15 cellular contexts compared by ENCODE assay signal in genomic region chr12:128076188-128076587, GRCh38.
DNase-seq lines count a peak whose midpoint lies in the region; ATAC-seq and TF ChIP-seq lines count a peak whose summit lies in the region.
"Had no signal": no experiment of that assay in that cellular context is flagged by ENCODE, and none has a peak within 500 bp of the region (broad histone marks: within the 10 kb centered on the region; RNA-seq: fewer than 3 reads in every experiment).

No MANE protein-coding gene starts in this region.

- no peaks in the 10 kb centered on the region for H3K36me3 ChIP-seq in vagina
- H3K36me3 ChIP-seq: prostate gland had no signal

- no peaks in the 10 kb centered on the region for H3K9me3 Mint-ChIP-seq in activated T-cell treated with anti-CD3 and anti-CD28 coated beads, Interleukin-2, amount 50 U/mL, for 4 hours

- H3K36me3 Mint-ChIP-seq in activated T-cell treated with anti-CD3 and anti-CD28 coated beads, Interleukin-2, amount 50 U/mL, for 4 hours (ENCODE audit: insufficient read depth) = no peaks in the 10 kb centered on the region
- H3K36me3 Mint-ChIP-seq: CD4-positive, CD25-positive, alpha-beta regulatory T cell had no signal

- no peak for ATAC-seq in activated T-cell treated with anti-CD3 and anti-CD28 coated beads, Interleukin-2, amount 50 U/mL, for 4 hours
- ATAC-seq in HG03135 (IDR thresholded peaks at IDR 0.05; ENCODE audit: unreplicated experiment) = no peak

- no peak for TF ChIP-seq CTCF in vagina (IDR thresholded peaks at IDR 0.05)

- no peaks in the 10 kb centered on the region for H3K4me1 ChIP-seq in vagina
- H3K4me1 ChIP-seq: prostate gland had no signal

- H3K4me1 Mint-ChIP-seq in activated T-cell treated with anti-CD3 and anti-CD28 coated beads, Interleukin-2, amount 50 U/mL, for 4 hours (ENCODE audit: low read depth) = no peaks in the 10 kb centered on the region
- H3K4me1 Mint-ChIP-seq: CD4-positive, CD25-positive, alpha-beta regulatory T cell had no signal

- H3K9me3 ChIP-seq in vagina = no peaks in the 10 kb centered on the region
- H3K9me3 ChIP-seq: prostate gland had no signal

- TF ChIP-seq POLR2A in vagina (IDR thresholded peaks at IDR 0.05) = no peak

- H3K27me3 Mint-ChIP-seq in activated T-cell treated with anti-CD3 and anti-CD28 coated beads, Interleukin-2, amount 50 U/mL, for 4 hours (ENCODE audit: low read depth) = no peaks in the 10 kb centered on the region
- H3K27me3 Mint-ChIP-seq: CD4-positive, CD25-positive, alpha-beta regulatory T cell had no signal

- H3K27ac ChIP-seq in vagina = no peak overlapping the region
- H3K27ac ChIP-seq: prostate gland had no signal

- intact Hi-C loops in vagina (cut with DNase I) = no loop called here

- H3K4me3 ChIP-seq in vagina = no peak overlapping the region
- H3K4me3 ChIP-seq: prostate gland had no signal

- DNase-seq in Daoy (ENCODE audit: low read depth) (peak; percentile 81), NCI-H460 (ENCODE audit: extremely low read depth, low read depth) (peak; percentile 12), ecto neural progenitor cell (ENCODE audit: low spot score) (peak; percentile 3), non-pigmented ciliary epithelial cell (ENCODE audit: low read depth) (peak; percentile 91), DMS 273 (lab: John Stamatoyannopoulos, UW; ENCODE audit: unreplicated experiment) (no peak), vagina (ENCODE audit: extremely low spot score in 2 of 2) (no peak)
- DNase-seq in activated T-cell treated with anti-CD3 and anti-CD28 coated beads, Interleukin-2, amount 50 U/mL, for 4 hours = no peak
- DNase-seq: activated naive CD4-positive, alpha-beta T cell treated with anti-CD3 and anti-CD28 coated beads, Interleukin-2, amount 50 U/mL, for 16 hours; CD4-positive, CD25-positive, alpha-beta regulatory T cell; KBM-7; NCI-H2029; stimulated activated CD4-positive, alpha-beta T cell treated with anti-CD3 and anti-CD28 coated beads, Interleukin-4, amount 100 ng/mL, for 4 hours; stimulated activated naive CD4-positive, alpha-beta T cell had no signal

- no peak overlapping the region for H3K4me3 Mint-ChIP-seq in activated T-cell treated with anti-CD3 and anti-CD28 coated beads, Interleukin-2, amount 50 U/mL, for 4 hours
- H3K4me3 Mint-ChIP-seq: CD4-positive, CD25-positive, alpha-beta regulatory T cell had no signal

- H3K27me3 ChIP-seq in vagina = no peaks in the 10 kb centered on the region

Comparison
In these comparisons a context has a peak if more than half of its experiments do, and no peak if none do; other contexts are left out.
1. DNase-seq: peak in Daoy (single experiment), NCI-H460 (single experiment), ecto neural progenitor cell (single experiment) and non-pigmented ciliary epithelial cell (single experiment); none in activated T-cell treated with anti-CD3 and anti-CD28 coated beads, Interleukin-2, amount 50 U/mL, for 4 hours (single experiment), DMS 273 (single experiment) and vagina (0 of 2).